In genomic region chr9:20619492-20619860, GRCh38 we compare ENCODE assay signal across 8 cellular contexts. TPM values are rescaled to one million over a fixed set of nuclear protein-coding genes. Genes with fewer than 3 reads are reported as not detected.
A peak's percentile ranks its signal among the peaks of the same experiment; 100 is the strongest.
DNase-seq lines count a peak whose midpoint lies in the region; ATAC-seq and TF ChIP-seq lines count a peak whose summit lies in the region.

No MANE protein-coding gene starts in this region.

- no peaks in the 10 kb centered on the region for H3K9me3 Mint-ChIP-seq in activated CD4-positive, alpha-beta T cell treated with anti-CD3 and anti-CD28 coated beads for 36 hours (ENCODE audit: low read depth)
- H3K9me3 Mint-ChIP-seq in activated CD4-positive, alpha-beta memory T cell treated with anti-CD3 and anti-CD28 coated beads, Interleukin-2, amount 10 ng/mL, durations not matched to agents 7 days and 5 days = no peaks in the 10 kb centered on the region
- H3K9me3 Mint-ChIP-seq in stimulated activated naive CD8-positive, alpha-beta T cell treated with anti-CD3 and anti-CD28 coated beads, Interleukin-15, amount 100 ng/mL, for 72 hours = no peaks in the 10 kb centered on the region

- peak overlapping the region; percentile 98 for H3K4me3 Mint-ChIP-seq in activated CD4-positive, alpha-beta T cell treated with anti-CD3 and anti-CD28 coated beads for 36 hours
- H3K4me3 Mint-ChIP-seq in activated CD4-positive, alpha-beta memory T cell treated with anti-CD3 and anti-CD28 coated beads, Interleukin-2, amount 10 ng/mL, durations not matched to agents 7 days and 5 days = peak overlapping the region; percentile 73
- peak overlapping the region; percentile 94 to 96 for H3K4me3 Mint-ChIP-seq in stimulated activated naive CD8-positive, alpha-beta T cell treated with anti-CD3 and anti-CD28 coated beads, Interleukin-15, amount 100 ng/mL, for 72 hours

- peaks cover 54% of the 10 kb centered on the region for H3K4me1 Mint-ChIP-seq in activated CD4-positive, alpha-beta T cell treated with anti-CD3 and anti-CD28 coated beads for 36 hours
- H3K4me1 Mint-ChIP-seq in activated CD4-positive, alpha-beta memory T cell treated with anti-CD3 and anti-CD28 coated beads, Interleukin-2, amount 10 ng/mL, durations not matched to agents 7 days and 5 days = peaks cover 46% of the 10 kb centered on the region
- H3K4me1 Mint-ChIP-seq in stimulated activated naive CD8-positive, alpha-beta T cell treated with anti-CD3 and anti-CD28 coated beads, Interleukin-15, amount 100 ng/mL, for 72 hours = peaks cover 63% of the 10 kb centered on the region

- H3K9ac ChIP-seq in iPS-18a (ENCODE audit: low read length) = no peak overlapping the region

- H3K27ac ChIP-seq in iPS-18a (ENCODE audit: low read length) (no peak overlapping the region), OCI-LY7 (ENCODE audit: low read depth, low read length, poor library complexity, severe bottlenecking) (no peak overlapping the region)

- H3K36me3 Mint-ChIP-seq in activated CD4-positive, alpha-beta T cell treated with anti-CD3 and anti-CD28 coated beads for 36 hours (ENCODE audit: low read depth) = peaks cover 15% of the 10 kb centered on the region
- H3K36me3 Mint-ChIP-seq in activated CD4-positive, alpha-beta memory T cell treated with anti-CD3 and anti-CD28 coated beads, Interleukin-2, amount 10 ng/mL, durations not matched to agents 7 days and 5 days (ENCODE audit: low read depth) = peaks cover 33% of the 10 kb centered on the region

- no peaks in the 10 kb centered on the region for H3K9me2 ChIP-seq in OCI-LY7 (ENCODE audit: insufficient read depth, low read length)

- no peaks in the 10 kb centered on the region for H4K20me1 ChIP-seq in OCI-LY7 (ENCODE audit: insufficient read depth, low read length)

- no peaks in the 10 kb centered on the region for H3K79me2 ChIP-seq in OCI-LY7 (ENCODE audit: insufficient read depth, low read depth, low read length)

- intact Hi-C loops in activated CD4-positive, alpha-beta T cell treated with anti-CD3 and anti-CD28 coated beads for 36 hours (cut with DNase I, micrococcal nuclease) = loop anchor here (1.0 to 2.0 kb wide), 2 partner anchors 9 to 15 kb away; no protein-coding TSS in a partner anchor
- intact Hi-C loops in OCI-LY7 (cut with micrococcal nuclease; ENCODE audit: unreplicated experiment) = no loop called here

- H3K4me3 ChIP-seq in iPS-18a (ENCODE audit: low read length) (peak overlapping the region; percentile 91), OCI-LY7 (ENCODE audit: low read depth, low read length, poor library complexity, severe bottlenecking) (no peak overlapping the region)

- no peaks in the 10 kb centered on the region for H3K27me3 Mint-ChIP-seq in activated CD4-positive, alpha-beta T cell treated with anti-CD3 and anti-CD28 coated beads for 36 hours
- no peaks in the 10 kb centered on the region for H3K27me3 Mint-ChIP-seq in activated CD4-positive, alpha-beta memory T cell treated with anti-CD3 and anti-CD28 coated beads, Interleukin-2, amount 10 ng/mL, durations not matched to agents 7 days and 5 days
- H3K27me3 Mint-ChIP-seq in stimulated activated naive CD8-positive, alpha-beta T cell treated with anti-CD3 and anti-CD28 coated beads, Interleukin-15, amount 100 ng/mL, for 72 hours = no peaks in the 10 kb centered on the region

- H3K4me2 ChIP-seq in OCI-LY7 (ENCODE audit: low read length) = no peak overlapping the region

- H3K36me3 ChIP-seq in iPS-18a (ENCODE audit: control insufficient read depth, low read depth, low read length) (no peaks in the 10 kb centered on the region), OCI-LY7 (ENCODE audit: insufficient read depth, low read length) (no peaks in the 10 kb centered on the region)

- CTCF ChIA-PET in activated CD4-positive, alpha-beta T cell treated with anti-CD3 and anti-CD28 coated beads for 36 hours (lab: Charles Lee) = interaction anchor here (0.7 to 1.9 kb wide), 2 partner anchors 10 to 15 kb away, joined by 3 to 8 read pairs; no protein-coding TSS in a partner anchor
- CTCF ChIA-PET in activated CD4-positive, alpha-beta memory T cell treated with anti-CD3 and anti-CD28 coated beads, Interleukin-2, amount 10 ng/mL, durations not matched to agents 7 days and 5 days (lab: Charles Lee) = interaction anchor here (0.9 kb wide), 1 partner anchor 322 kb away, joined by 3 read pairs; no protein-coding TSS in a partner anchor
- CTCF ChIA-PET in OCI-LY7 (lab: Charles Lee; ENCODE audit: unreplicated experiment) = no interaction called here

- DNase-seq in activated CD4-positive, alpha-beta T cell treated with anti-CD3 and anti-CD28 coated beads for 36 hours = no peak
- no peak for DNase-seq in activated CD4-positive, alpha-beta T cell treated with anti-CD3 and anti-CD28 coated beads for 48 hours
- DNase-seq in activated CD4-positive, alpha-beta memory T cell treated with anti-CD3 and anti-CD28 coated beads, Interleukin-2, amount 10 ng/mL, durations not matched to agents 7 days and 5 days = no peak
- no peak for DNase-seq in stimulated activated naive CD8-positive, alpha-beta T cell treated with anti-CD3 and anti-CD28 coated beads, Interleukin-15, amount 100 ng/mL, for 72 hours
- no peak for DNase-seq in OCI-LY7 (ENCODE audit: low spot score)
- no peak for DNase-seq in GM13977 (ENCODE audit: low spot score)
- DNase-seq in NCI-H1694 (lab: John Stamatoyannopoulos, UW) = no peak

- in situ Hi-C loops in GM13977 (cut with MboI; ENCODE audit: low pct_unique_long_range_greater_than_20kb, low sequenced_read_pairs, unreplicated experiment) = loop anchor here (10.0 kb wide), 1 partner anchor 55 kb away; no protein-coding TSS in a partner anchor

- TF ChIP-seq CTCF in OCI-LY7 (conservative IDR thresholded peaks at IDR 0.05; ENCODE audit: low read length) (no peak), GM13977 (IDR thresholded peaks at IDR 0.05; ENCODE audit: extremely low read depth, insufficient read depth, missing control alignments) (no peak)

- no TSS peak for BruUV-seq in OCI-LY7 (replicated peaks; lab: Mats Ljungman, UMichigan)

- H3K9me3 ChIP-seq in iPS-18a (ENCODE audit: control insufficient read depth, low read depth, low read length) = no peaks in the 10 kb centered on the region
- H3K9me3 ChIP-seq in OCI-LY7 (ENCODE audit: low read length) = no peaks in the 10 kb centered on the region

- H2AFZ ChIP-seq in OCI-LY7 (ENCODE audit: low read length) = no peak overlapping the region

- H3K27me3 ChIP-seq in iPS-18a (ENCODE audit: control insufficient read depth, insufficient read depth, low read length) = peaks cover 56% of the 10 kb centered on the region

- peaks cover 14% of the 10 kb centered on the region for H3K4me1 ChIP-seq in iPS-18a (ENCODE audit: control insufficient read depth, low read depth, low read length)
- H3K4me1 ChIP-seq in OCI-LY7 (ENCODE audit: insufficient read depth, low read length, poor library complexity, severe bottlenecking) = peaks cover 17% of the 10 kb centered on the region

- ATAC-seq in activated CD4-positive, alpha-beta T cell treated with anti-CD3 and anti-CD28 coated beads for 36 hours = no peak
- ATAC-seq in stimulated activated naive CD8-positive, alpha-beta T cell treated with anti-CD3 and anti-CD28 coated beads, Interleukin-15, amount 100 ng/mL, for 72 hours = no peak

- H3K27ac Mint-ChIP-seq in activated CD4-positive, alpha-beta T cell treated with anti-CD3 and anti-CD28 coated beads for 36 hours = no peak overlapping the region
- H3K27ac Mint-ChIP-seq in activated CD4-positive, alpha-beta memory T cell treated with anti-CD3 and anti-CD28 coated beads, Interleukin-2, amount 10 ng/mL, durations not matched to agents 7 days and 5 days = no peak overlapping the region
- H3K27ac Mint-ChIP-seq in stimulated activated naive CD8-positive, alpha-beta T cell treated with anti-CD3 and anti-CD28 coated beads, Interleukin-15, amount 100 ng/mL, for 72 hours = no peak overlapping the region

- POLR2A ChIA-PET in activated CD4-positive, alpha-beta T cell treated with anti-CD3 and anti-CD28 coated beads for 36 hours (lab: Charles Lee) = no interaction called here
- POLR2A ChIA-PET in activated CD4-positive, alpha-beta memory T cell treated with anti-CD3 and anti-CD28 coated beads, Interleukin-2, amount 10 ng/mL, durations not matched to agents 7 days and 5 days (lab: Charles Lee) = interaction anchor here (0.6 to 1.2 kb wide), 5 partner anchors 10 to 225 kb away, joined by 3 to 5 read pairs (median 3); partner anchors contain the start of gene FOCAD
- POLR2A ChIA-PET in OCI-LY7 (lab: Charles Lee) = interaction anchor here (0.8 to 1.2 kb wide), 3 partner anchors 15 to 245 kb away, joined by 3 read pairs; no protein-coding TSS in a partner anchor

RNA-seq across cellular contexts. Expression of gene MLLT3, which starts 2.8 kb away (rescaled TPM):
- 10 to 100 TPM; 42.5 to 49.2 TPM for total RNA-seq in activated CD4-positive, alpha-beta T cell treated with anti-CD3 and anti-CD28 coated beads for 36 hours
- total RNA-seq in activated CD4-positive, alpha-beta memory T cell treated with anti-CD3 and anti-CD28 coated beads, Interleukin-2, amount 10 ng/mL, durations not matched to agents 7 days and 5 days = 10 to 100 TPM; 53.4 to 57.5 TPM
- 7.1 and 7.8 TPM in 2 replicates for total RNA-seq in OCI-LY7 (2014; rRNA removed; shearing (Covaris generic))
- total RNA-seq in OCI-LY7 (2022) = 9.9 and 10.0 TPM in 2 replicates
